Comparison of ENCODE assay signal across 29 cellular contexts in the genomic region with DNA sequence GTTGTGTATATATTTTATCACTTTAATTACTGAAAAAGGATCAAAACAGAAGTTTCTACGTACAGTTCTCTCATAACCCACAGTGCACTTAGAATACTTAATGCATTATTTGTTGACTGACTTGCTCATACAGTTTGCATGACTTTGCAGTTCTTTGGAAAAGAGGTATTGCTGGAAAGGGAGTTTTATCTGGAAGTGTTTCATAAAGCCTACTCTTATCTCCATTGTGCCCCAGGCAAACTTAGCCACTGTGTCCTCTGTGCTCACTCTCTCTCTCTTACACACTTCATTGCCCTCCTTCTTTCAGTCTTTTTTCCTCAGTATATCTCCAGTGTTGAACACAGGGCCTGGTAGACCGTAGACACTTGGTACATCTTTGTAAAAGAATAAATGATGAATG. TPM values are rescaled to one million over a fixed set of nuclear protein-coding genes. Genes with fewer than 3 reads are reported as not detected.
DNase-seq lines count a peak whose midpoint lies in the region; ATAC-seq, FAIRE-seq and TF ChIP-seq lines count a peak whose summit lies in the region.
"Had no signal": no experiment of that assay in that cellular context is flagged by ENCODE, and none has a peak within 500 bp of the region (broad histone marks: within the 10 kb centered on the region; RNA-seq: fewer than 3 reads in every experiment).

No MANE protein-coding gene starts in this region.

- H3K4me2 ChIP-seq in GM23338, result no peak overlapping the region
- H3K4me2 ChIP-seq: neural progenitor cell had no signal

- H3F3A ChIP-seq in GM23338 (replicated peaks; ENCODE audit: low read depth), result no peaks in the 10 kb centered on the region

- no peak for FAIRE-seq in bronchial epithelial cell (lab: Jason Lieb, UNC)
- FAIRE-seq: D721Med, endometrium had no signal

- H3K27me3 ChIP-seq in bronchial epithelial cell (ENCODE audit: control insufficient read depth, insufficient read depth, low read length) (no peaks in the 10 kb centered on the region), muscle layer of duodenum (ENCODE audit: low read depth, low read length) (peaks cover 3% of the 10 kb centered on the region), stomach smooth muscle (ENCODE audit: control insufficient read depth in 1 of 2, insufficient read depth in 2 of 2, low read length in 2 of 2) (no peaks in the 10 kb centered on the region), GM23338 (ENCODE audit: insufficient read depth) (no peaks in the 10 kb centered on the region)
- H3K27me3 ChIP-seq: neural progenitor cell, Peyer's patch, spleen, tibial nerve had no signal

- H3K4me1 Mint-ChIP-seq in GM23338 (peaks cover 26% of the 10 kb centered on the region), glutamatergic neuron (ENCODE audit: low read depth, unreplicated experiment) (peaks cover 64% of the 10 kb centered on the region)

- no peak overlapping the region for H3K9ac ChIP-seq in stomach smooth muscle (ENCODE audit: low read length in 2 of 2)
- H3K9ac ChIP-seq: neural progenitor cell, parathyroid adenoma had no signal

- no peaks in the 10 kb centered on the region for H3K9me3 ChIP-seq in muscle layer of duodenum (ENCODE audit: control insufficient read depth in 1 of 2, low read length in 2 of 2)
- no peaks in the 10 kb centered on the region for H3K9me3 ChIP-seq in stomach smooth muscle (ENCODE audit: control insufficient read depth in 2 of 2, low read length in 2 of 2)
- H3K9me3 ChIP-seq: Peyer's patch, spleen, tibial nerve had no signal

- no peaks in the 10 kb centered on the region for H3K36me3 ChIP-seq in bronchial epithelial cell (ENCODE audit: control insufficient read depth, insufficient read depth, low read length)
- H3K36me3 ChIP-seq in muscle layer of duodenum (ENCODE audit: control insufficient read depth in 1 of 2, insufficient read depth in 2 of 2, low read length in 2 of 2), result no peaks in the 10 kb centered on the region
- H3K36me3 ChIP-seq in stomach smooth muscle (ENCODE audit: control insufficient read depth in 2 of 2, insufficient read depth in 2 of 2, low read length in 2 of 2), result peaks cover 0 to 4% of the 10 kb centered on the region in 2 donors
- no peaks in the 10 kb centered on the region for H3K36me3 ChIP-seq in GM23338 (ENCODE audit: insufficient read depth)
- H3K36me3 ChIP-seq: neural progenitor cell, Peyer's patch, tibial nerve had no signal

- H3K27ac Mint-ChIP-seq in GM23338 (no peak overlapping the region), glutamatergic neuron (ENCODE audit: unreplicated experiment) (no peak overlapping the region)
- H3K27ac Mint-ChIP-seq: activated CD4-positive, alpha-beta memory T cell treated with anti-CD3 and anti-CD28 coated beads for 36 hours; activated T-cell treated with anti-CD3 and anti-CD28 coated beads, Interleukin-2, amount 50 U/mL, for 72 hours; neural progenitor cell; stimulated activated naive CD8-positive, alpha-beta T cell treated with anti-CD3 and anti-CD28 coated beads, Interleukin-15, amount 100 ng/mL, for 72 hours had no signal

- TF ChIP-seq CTCF in bronchial epithelial cell (IDR thresholded peaks at IDR 0.05; ENCODE audit: insufficient read depth, low read length, severe bottlenecking) (no peak), GM23338 (conservative IDR thresholded peaks at IDR 0.05; ENCODE audit: low read depth in 2 of 2) (no peak), glutamatergic neuron (IDR thresholded peaks at IDR 0.05; ENCODE audit: partially characterized antibody, unreplicated experiment) (no peak)

- H2AFZ ChIP-seq in GM23338, result no peak overlapping the region
- H2AFZ ChIP-seq: neural progenitor cell, parathyroid adenoma had no signal

- no peaks in the 10 kb centered on the region for H4K20me1 ChIP-seq in GM23338 (replicated peaks; ENCODE audit: insufficient read depth)

- no peak for ATAC-seq in GM23338
- ATAC-seq: activated T-cell treated with anti-CD3 and anti-CD28 coated beads, Interleukin-2, amount 50 U/mL, for 72 hours; right cardiac atrium; stimulated activated naive CD8-positive, alpha-beta T cell treated with anti-CD3 and anti-CD28 coated beads, Interleukin-15, amount 100 ng/mL, for 72 hours had no signal

- H3K4me3 ChIP-seq in bronchial epithelial cell (ENCODE audit: low read depth, low read length), result no peak overlapping the region
- H3K4me3 ChIP-seq in muscle layer of duodenum (ENCODE audit: low read depth in 1 of 2, low read length in 2 of 2), result no peak overlapping the region
- H3K4me3 ChIP-seq in stomach smooth muscle (ENCODE audit: low read length in 2 of 2), result no peak overlapping the region
- no peak overlapping the region for H3K4me3 ChIP-seq in GM23338
- H3K4me3 ChIP-seq: lung, neural progenitor cell, Peyer's patch, spleen, tibial nerve had no signal

- H3K4me3 Mint-ChIP-seq in GM23338 (no peak overlapping the region), glutamatergic neuron (ENCODE audit: unreplicated experiment) (no peak overlapping the region)
- H3K4me3 Mint-ChIP-seq: activated CD4-positive, alpha-beta memory T cell treated with anti-CD3 and anti-CD28 coated beads for 36 hours; activated T-cell treated with anti-CD3 and anti-CD28 coated beads, Interleukin-2, amount 50 U/mL, for 72 hours; neural progenitor cell; stimulated activated naive CD8-positive, alpha-beta T cell treated with anti-CD3 and anti-CD28 coated beads, Interleukin-15, amount 100 ng/mL, for 72 hours had no signal

- H3K9me2 ChIP-seq in GM23338 (ENCODE audit: insufficient read depth), result no peaks in the 10 kb centered on the region

- H3K4me1 ChIP-seq in muscle layer of duodenum (ENCODE audit: control insufficient read depth in 1 of 2, insufficient read depth in 2 of 2, low read length in 2 of 2) (peaks cover 11 to 13% of the 10 kb centered on the region in 2 donors), stomach smooth muscle (ENCODE audit: control insufficient read depth, insufficient read depth, low read length) (peaks cover 41% of the 10 kb centered on the region), GM23338 (ENCODE audit: insufficient read depth) (no peaks in the 10 kb centered on the region; the same call in 1 of the 2 replicates)

- H3K9me3 Mint-ChIP-seq in GM23338, result no peaks in the 10 kb centered on the region
- H3K9me3 Mint-ChIP-seq in glutamatergic neuron (ENCODE audit: unreplicated experiment), result peaks cover 9% of the 10 kb centered on the region
- H3K9me3 Mint-ChIP-seq: activated CD4-positive, alpha-beta memory T cell treated with anti-CD3 and anti-CD28 coated beads for 36 hours; activated T-cell treated with anti-CD3 and anti-CD28 coated beads, Interleukin-2, amount 50 U/mL, for 72 hours; neural progenitor cell; stimulated activated naive CD8-positive, alpha-beta T cell treated with anti-CD3 and anti-CD28 coated beads, Interleukin-15, amount 100 ng/mL, for 72 hours had no signal

- no peaks in the 10 kb centered on the region for H3K79me2 ChIP-seq in GM23338 (replicated peaks; ENCODE audit: insufficient read depth)

- no peaks in the 10 kb centered on the region for H3K36me3 Mint-ChIP-seq in GM23338 (ENCODE audit: low read depth)
- no peaks in the 10 kb centered on the region for H3K36me3 Mint-ChIP-seq in glutamatergic neuron (ENCODE audit: unreplicated experiment)

- H3K27me3 Mint-ChIP-seq in GM23338 (ENCODE audit: insufficient read depth, low read depth, poor library complexity) (no peaks in the 10 kb centered on the region), glutamatergic neuron (ENCODE audit: unreplicated experiment) (peaks cover 2% of the 10 kb centered on the region)

- peak; percentile 53 for DNase-seq in NCI-H226
- peak; percentile 75 for DNase-seq in bronchial epithelial cell (ENCODE audit: low read depth)
- DNase-seq in NCI-H1436 treated with DMSO at 0.1 percent for 48 hours (lab: John Stamatoyannopoulos, UW), result no peak
- no peak for DNase-seq in HuH-7 (ENCODE audit: low spot score)
- no peak for DNase-seq in GM23338 (ENCODE audit: low spot score)
- DNase-seq in glutamatergic neuron, result no peak
- DNase-seq: activated CD4-positive, alpha-beta memory T cell treated with anti-CD3 and anti-CD28 coated beads for 36 hours; activated CD4-positive, alpha-beta T cell treated with anti-CD3 and anti-CD28 coated beads for 1 hour; activated T-cell treated with anti-CD3 and anti-CD28 coated beads, Interleukin-2, amount 50 U/mL, for 72 hours; cerebellar nuclear complex; H7; hypothalamus; NCI-H1417 treated with DMSO at 0.1 percent for 48 hours; NCI-H2081; NCI-H69; Peyer's patch; right cardiac atrium; spleen; stimulated activated naive CD8-positive, alpha-beta T cell treated with anti-CD3 and anti-CD28 coated beads, Interleukin-15, amount 100 ng/mL, for 72 hours; SW 1271 had no signal

- peak overlapping the region; percentile 52 for H3K27ac ChIP-seq in muscle layer of duodenum (ENCODE audit: low read length)
- peak overlapping the region; percentile 63 for H3K27ac ChIP-seq in stomach smooth muscle (ENCODE audit: low read length)
- no peak overlapping the region for H3K27ac ChIP-seq in GM23338 (ENCODE audit: low read depth)
- H3K27ac ChIP-seq: C4-2B, neural progenitor cell, parathyroid adenoma, Peyer's patch, spleen, tibial nerve had no signal

TF ChIP-seq in GM23338, 12 proteins besides CTCF, POLR2A, EP300 and RAD21 (continues in another document):
- TF ChIP-seq NANOG (IDR thresholded peaks at IDR 0.05; ENCODE audit: borderline replicate concordance) (no peak), STAT1 (IDR thresholded peaks at IDR 0.05; ENCODE audit: unreplicated experiment) (no peak)

RNA-seq across cellular contexts. Expression of gene SETBP1, which starts 56.0 kb away (rescaled TPM):
- total RNA-seq in bronchial epithelial cell (1.3 and 1.8 TPM in 2 replicates), glutamatergic neuron (ENCODE audit: unreplicated experiment) (83.3 TPM)
- 3.7 and 5.5 TPM in 2 replicates for total RNA-seq in GM23338 (2014; rRNA removed; shearing (Covaris generic))
- polyA plus RNA-seq in GM23338 (2016; fragmentation: Nextera tagmentation; extraction: Ambion mirVana), result 1.6 TPM in 2 replicates

Comparison
In these comparisons a context has a peak if more than half of its experiments do, and no peak if none do; other contexts are left out.
1. DNase-seq: peak in NCI-H226 (single experiment) and bronchial epithelial cell (single experiment); none in NCI-H1436 treated with DMSO at 0.1 percent for 48 hours (single experiment), HuH-7 (single experiment), GM23338 (single experiment) and glutamatergic neuron (single experiment).
2. RNA of gene SETBP1, which starts 56.0 kb away (total RNA-seq): 83.3 TPM in glutamatergic neuron (single experiment); 3.7 to 5.5 TPM in GM23338 and 1.3 to 1.8 TPM in bronchial epithelial cell; every median in the first group is over 10 times any median in the second.